Comparison of ENCODE assay signal across 11 cellular contexts in the genomic region with DNA sequence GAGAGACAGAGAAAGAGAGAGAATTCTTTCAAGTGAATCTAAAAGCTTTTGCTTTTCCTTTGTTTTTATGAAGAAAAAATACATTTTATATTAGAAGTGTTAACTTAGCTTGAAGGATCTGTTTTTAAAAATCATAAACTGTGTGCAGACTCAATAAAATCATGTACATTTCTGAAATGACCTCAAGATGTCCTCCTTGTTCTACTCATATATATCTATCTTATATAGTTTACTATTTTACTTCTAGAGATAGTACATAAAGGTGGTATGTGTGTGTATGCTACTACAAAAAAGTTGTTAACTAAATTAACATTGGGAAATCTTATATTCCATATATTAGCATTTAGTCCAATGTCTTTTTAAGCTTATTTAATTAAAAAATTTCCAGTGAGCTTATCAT.
DNase-seq lines count a peak whose midpoint lies in the region; ATAC-seq and TF ChIP-seq lines count a peak whose summit lies in the region.
"Had no signal": no experiment of that assay in that cellular context is flagged by ENCODE, and none has a peak within 500 bp of the region (broad histone marks: within the 10 kb centered on the region; RNA-seq: fewer than 3 reads in every experiment).

No MANE protein-coding gene starts in this region.

- H3K9me3 ChIP-seq in esophagus muscularis mucosa (no peaks in the 10 kb centered on the region), suprapubic skin (no peaks in the 10 kb centered on the region)

- no peaks in the 10 kb centered on the region for H3K4me1 ChIP-seq in esophagus muscularis mucosa
- no peaks in the 10 kb centered on the region for H3K4me1 ChIP-seq in suprapubic skin

- H3K4me3 Mint-ChIP-seq in activated naive CD8-positive, alpha-beta T cell, result no peak overlapping the region
- H3K4me3 Mint-ChIP-seq in activated naive CD8-positive, alpha-beta T cell treated with anti-CD3 and anti-CD28 coated beads, Interleukin-2, amount 50 U/mL, for 24 hours, result no peak overlapping the region
- H3K4me3 Mint-ChIP-seq in stimulated activated effector memory CD8-positive, alpha-beta T cell treated with anti-CD3 and anti-CD28 coated beads, Interleukin-12 subunit alpha, Interleukin-12 subunit beta, amount 100 ng/mL, for 72 hours, result no peak overlapping the region

- H3K27ac Mint-ChIP-seq in activated naive CD8-positive, alpha-beta T cell, result peak overlapping the region; percentile 24
- H3K27ac Mint-ChIP-seq in activated naive CD8-positive, alpha-beta T cell treated with anti-CD3 and anti-CD28 coated beads, Interleukin-2, amount 50 U/mL, for 24 hours, result no peak overlapping the region
- H3K27ac Mint-ChIP-seq in stimulated activated effector memory CD8-positive, alpha-beta T cell treated with anti-CD3 and anti-CD28 coated beads, Interleukin-12 subunit alpha, Interleukin-12 subunit beta, amount 100 ng/mL, for 72 hours, result peak overlapping the region; percentile 68

- CTCF ChIA-PET in GM10248 (lab: Yijun Ruan, JAX), result interaction anchor here (0.9 to 10.1 kb wide), 7 partner anchors 10 to 486 kb away, joined by 3 to 43 read pairs (median 3); no protein-coding TSS in a partner anchor

- no peak overlapping the region for H3K27ac ChIP-seq in esophagus muscularis mucosa (replicated peaks in 1 of 4)
- H3K27ac ChIP-seq in suprapubic skin, result no peak overlapping the region

- TF ChIP-seq POLR2A in esophagus muscularis mucosa (IDR thresholded peaks at IDR 0.05; ENCODE audit: low read depth) (no peak), suprapubic skin (IDR thresholded peaks at IDR 0.05) (no peak)

- no peaks in the 10 kb centered on the region for H3K27me3 Mint-ChIP-seq in activated naive CD8-positive, alpha-beta T cell
- H3K27me3 Mint-ChIP-seq in activated naive CD8-positive, alpha-beta T cell treated with anti-CD3 and anti-CD28 coated beads, Interleukin-2, amount 50 U/mL, for 24 hours, result no peaks in the 10 kb centered on the region

- POLR2A ChIA-PET in GM10248 (lab: Yijun Ruan, JAX), result no interaction called here

- no peaks in the 10 kb centered on the region for H3K27me3 ChIP-seq in esophagus muscularis mucosa
- no peaks in the 10 kb centered on the region for H3K27me3 ChIP-seq in suprapubic skin

- no peaks in the 10 kb centered on the region for H3K36me3 Mint-ChIP-seq in activated naive CD8-positive, alpha-beta T cell
- H3K36me3 Mint-ChIP-seq in activated naive CD8-positive, alpha-beta T cell treated with anti-CD3 and anti-CD28 coated beads, Interleukin-2, amount 50 U/mL, for 24 hours (ENCODE audit: low read depth), result peaks cover 34% of the 10 kb centered on the region
- H3K36me3 Mint-ChIP-seq in stimulated activated effector memory CD8-positive, alpha-beta T cell treated with anti-CD3 and anti-CD28 coated beads, Interleukin-12 subunit alpha, Interleukin-12 subunit beta, amount 100 ng/mL, for 72 hours, result peaks cover 29% of the 10 kb centered on the region

- ATAC-seq in activated naive CD8-positive, alpha-beta T cell treated with anti-CD3 and anti-CD28 coated beads, Interleukin-2, amount 50 U/mL, for 24 hours, result no peak
- no peak for ATAC-seq in stimulated activated effector memory CD8-positive, alpha-beta T cell treated with anti-CD3 and anti-CD28 coated beads, Interleukin-12 subunit alpha, Interleukin-12 subunit beta, amount 100 ng/mL, for 72 hours

- TF ChIP-seq EP300 in esophagus muscularis mucosa (IDR thresholded peaks at IDR 0.05), result no peak
- TF ChIP-seq EP300 in suprapubic skin (IDR thresholded peaks at IDR 0.05), result no peak

- peaks cover 15% of the 10 kb centered on the region for H3K4me1 Mint-ChIP-seq in activated naive CD8-positive, alpha-beta T cell (ENCODE audit: low read depth)
- peaks cover 15% of the 10 kb centered on the region for H3K4me1 Mint-ChIP-seq in activated naive CD8-positive, alpha-beta T cell treated with anti-CD3 and anti-CD28 coated beads, Interleukin-2, amount 50 U/mL, for 24 hours
- H3K4me1 Mint-ChIP-seq in stimulated activated effector memory CD8-positive, alpha-beta T cell treated with anti-CD3 and anti-CD28 coated beads, Interleukin-12 subunit alpha, Interleukin-12 subunit beta, amount 100 ng/mL, for 72 hours, result peaks cover 10% of the 10 kb centered on the region

- H3K4me3 ChIP-seq in esophagus muscularis mucosa, result no peak overlapping the region
- no peak overlapping the region for H3K4me3 ChIP-seq in suprapubic skin

- DNase-seq in activated naive CD8-positive, alpha-beta T cell treated with anti-CD3 and anti-CD28 coated beads, Interleukin-2, amount 50 U/mL, for 24 hours, result no peak
- peak; percentile 27 for DNase-seq in OCI-M1 (lab: John Stamatoyannopoulos, UW)
- no peak for DNase-seq in esophagus muscularis mucosa (ENCODE audit: extremely low spot score)
- no peak for DNase-seq in stimulated activated effector memory CD8-positive, alpha-beta T cell treated with anti-CD3 and anti-CD28 coated beads, Interleukin-12 subunit alpha, Interleukin-12 subunit beta, amount 100 ng/mL, for 72 hours (ENCODE audit: low spot score in 2 of 2)
- DNase-seq in GM10248 (ENCODE audit: extremely low spot score), result no peak
- no peak for DNase-seq in KG1 (lab: John Stamatoyannopoulos, UW)
- DNase-seq in suprapubic skin (ENCODE audit: low spot score in 2 of 2), result no peak
- DNase-seq: GF-D8; NCI-H2081 treated with DMSO at 0.1 percent for 48 hours; stimulated activated CD4-positive, alpha-beta T cell treated with anti-CD3 and anti-CD28 coated beads, Interleukin-2, amount 100 ng/mL, for 48 hours had no signal

- intact Hi-C loops in esophagus muscularis mucosa (cut with DNase I), result loop anchor here (5.0 kb wide), 1 partner anchor 796 kb away; no protein-coding TSS in a partner anchor

- TF ChIP-seq CTCF in esophagus muscularis mucosa (IDR thresholded peaks at IDR 0.05), result peak in 2 of 3 experiments; percentile 13 to 38
- TF ChIP-seq CTCF in GM10248 (IDR thresholded peaks at IDR 0.05; ENCODE audit: control extremely low read depth, extremely low read depth, low read depth, missing control alignments), result no peak
- no peak for TF ChIP-seq CTCF in suprapubic skin (IDR thresholded peaks at IDR 0.05)

- H3K36me3 ChIP-seq in esophagus muscularis mucosa, result no peaks in the 10 kb centered on the region
- H3K36me3 ChIP-seq in suprapubic skin, result no peaks in the 10 kb centered on the region

- H3K9me3 Mint-ChIP-seq in activated naive CD8-positive, alpha-beta T cell (ENCODE audit: low read depth), result no peaks in the 10 kb centered on the region
- H3K9me3 Mint-ChIP-seq in activated naive CD8-positive, alpha-beta T cell treated with anti-CD3 and anti-CD28 coated beads, Interleukin-2, amount 50 U/mL, for 24 hours, result no peaks in the 10 kb centered on the region
- peaks cover 4% of the 10 kb centered on the region for H3K9me3 Mint-ChIP-seq in stimulated activated effector memory CD8-positive, alpha-beta T cell treated with anti-CD3 and anti-CD28 coated beads, Interleukin-12 subunit alpha, Interleukin-12 subunit beta, amount 100 ng/mL, for 72 hours

Comparison
In these comparisons a context has a peak if more than half of its experiments do, and no peak if none do; other contexts are left out.
1. CTCF ChIP-seq: peak in esophagus muscularis mucosa (2 of 3); none in GM10248 (single experiment) and suprapubic skin (0 of 2).